Comparison of ENCODE assay signal across 18 cellular contexts in the genomic region with DNA sequence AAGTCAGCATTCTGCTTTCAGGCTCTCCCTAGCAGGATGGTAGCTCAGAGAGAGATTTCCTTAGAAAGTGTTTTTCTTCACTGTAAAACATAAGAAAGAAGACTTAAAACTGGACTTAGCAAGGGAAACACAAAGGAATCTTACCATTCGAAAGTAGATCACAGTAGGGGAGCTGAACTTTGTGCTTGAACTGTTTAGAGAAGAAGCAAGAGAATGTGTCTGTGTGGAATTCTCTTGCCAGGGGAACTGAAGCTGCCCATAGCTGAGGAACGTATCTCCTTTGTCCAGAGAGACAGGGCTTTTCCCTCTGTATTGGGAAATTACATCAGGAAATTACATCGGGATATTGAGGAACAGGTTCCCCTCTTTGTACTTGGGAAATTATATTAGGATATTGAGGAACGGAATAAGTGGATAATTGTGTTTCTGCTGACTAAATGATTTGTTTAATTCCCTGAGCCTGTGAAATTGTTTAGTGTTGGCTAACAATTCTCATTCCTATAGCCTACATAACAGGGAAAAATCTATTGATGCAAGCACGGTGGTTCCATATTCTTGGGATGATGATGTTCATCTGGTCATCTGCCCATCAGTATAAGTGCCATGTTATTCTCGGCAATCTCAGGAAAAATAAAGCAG. TPM values are rescaled to one million over a fixed set of nuclear protein-coding genes. Genes with fewer than 3 reads are reported as not detected.
A peak's percentile ranks its signal among the peaks of the same experiment; 100 is the strongest.
DNase-seq lines count a peak whose midpoint lies in the region; ATAC-seq, FAIRE-seq and TF ChIP-seq lines count a peak whose summit lies in the region.
"Had no signal": no experiment of that assay in that cellular context is flagged by ENCODE, and none has a peak within 500 bp of the region (broad histone marks: within the 10 kb centered on the region; RNA-seq: fewer than 3 reads in every experiment).

No MANE protein-coding gene starts in this region.

- no TSS peak for BruUV-seq in HepG2 (replicated peaks; lab: Mats Ljungman, UMichigan)
- BruUV-seq in MCF 10A (replicated peaks; lab: Mats Ljungman, UMichigan): no TSS peak

- H3K27me3 Mint-ChIP-seq in type B pancreatic cell (no peaks in the 10 kb centered on the region), MCF 10A (ENCODE audit: insufficient read depth, unreplicated experiment) (no peaks in the 10 kb centered on the region)

- no peak overlapping the region for H3K4me3 ChIP-seq in HepG2 (replicated peaks in 1 of 3; ENCODE audit: insufficient read depth in 1 of 3, low read depth in 2 of 3, low read length in 3 of 3)
- no peak overlapping the region for H3K4me3 ChIP-seq in right lobe of liver
- H3K4me3 ChIP-seq in choroid plexus epithelial cell (ENCODE audit: low read depth, low read length): peak overlapping the region; percentile 13
- H3K4me3 ChIP-seq in lower lobe of right lung: no peak overlapping the region
- no peak overlapping the region for H3K4me3 ChIP-seq in effector memory CD4-positive, alpha-beta T cell (ENCODE audit: insufficient read depth, low read depth, low read length, poor library complexity, severe bottlenecking)
- H3K4me3 ChIP-seq: BLaER1 had no signal

- DNase-seq in HepG2 (ENCODE audit: low spot score): peak; percentile 58
- DNase-seq in right lobe of liver: no peak
- DNase-seq in choroid plexus epithelial cell (ENCODE audit: low read depth): peak; percentile 91
- no peak for DNase-seq in lower lobe of right lung
- no peak for DNase-seq in type B pancreatic cell (ENCODE audit: extremely low spot score, unreplicated experiment)
- DNase-seq in effector memory CD4-positive, alpha-beta T cell: no peak
- DNase-seq in H54 (ENCODE audit: insufficient read length, low spot score): no peak
- no peak for DNase-seq in MCF 10A (ENCODE audit: unreplicated experiment)
- DNase-seq: DMS 273 treated with DMSO at 0.1 percent for 48 hours, HCEC 1CT, MM.1S, NCI-H1105, NCI-H1694 treated with DMSO at 0.1 percent for 48 hours, NCI-H446, NCI-H774 had no signal

- H3K27ac ChIP-seq in HepG2 (ENCODE audit: extremely low read length, insufficient read depth, low read length) (no peak overlapping the region), right lobe of liver (no peak overlapping the region), lower lobe of right lung (peak overlapping the region; percentile 11)
- no peak overlapping the region for H3K27ac ChIP-seq in effector memory CD4-positive, alpha-beta T cell (ENCODE audit: insufficient read depth, low read length, poor library complexity, severe bottlenecking)
- H3K27ac ChIP-seq: 22Rv1, BLaER1 had no signal

- WGBS in HepG2 (ENCODE audit: low lambda C conversion rate): 25% methylated on average over 6 of the region's 6 CpGs
- WGBS in right lobe of liver (ENCODE audit: insufficient coverage, low coverage, low lambda C conversion rate, missing lambda C conversion rate): 67% methylated on average over 4 of the region's 6 CpGs

- CTCF ChIA-PET in HepG2 (lab: Yijun Ruan, JAX; ENCODE audit: low intra/inter-chr PET ratio, low total read pairs): no interaction called here
- CTCF ChIA-PET in MCF 10A (lab: Yijun Ruan, JAX): interaction anchor here (0.5 to 1.2 kb wide), 3 partner anchors 16 to 41 kb away, joined by 3 to 6 read pairs (median 3); partner anchors contain the start of gene SRD5A3

- H3K36me3 Mint-ChIP-seq in type B pancreatic cell: peaks cover 5% of the 10 kb centered on the region
- peaks cover 18% of the 10 kb centered on the region for H3K36me3 Mint-ChIP-seq in MCF 10A (ENCODE audit: insufficient read depth, unreplicated experiment)

- H3K9me3 ChIP-seq in HepG2 (ENCODE audit: low read length): no peaks in the 10 kb centered on the region
- H3K9me3 ChIP-seq in right lobe of liver: no peaks in the 10 kb centered on the region
- no peaks in the 10 kb centered on the region for H3K9me3 ChIP-seq in lower lobe of right lung
- no peaks in the 10 kb centered on the region for H3K9me3 ChIP-seq in effector memory CD4-positive, alpha-beta T cell (ENCODE audit: control insufficient read depth, low read length)
- H3K9me3 ChIP-seq: BLaER1 had no signal

- no peak for TF ChIP-seq RAD21 in HepG2 (CRISPR knock-in tag; IDR thresholded peaks at IDR 0.05)

- no peaks in the 10 kb centered on the region for H3K79me2 ChIP-seq in HepG2 (ENCODE audit: insufficient read depth, low read length)

- no peaks in the 10 kb centered on the region for H3K27me3 ChIP-seq in HepG2 (ENCODE audit: control insufficient read depth in 1 of 2, insufficient read depth in 2 of 2, low read length in 2 of 2)
- no peaks in the 10 kb centered on the region for H3K27me3 ChIP-seq in right lobe of liver
- H3K27me3 ChIP-seq in lower lobe of right lung (ENCODE audit: low read depth): no peaks in the 10 kb centered on the region
- H3K27me3 ChIP-seq in effector memory CD4-positive, alpha-beta T cell (replicated peaks; ENCODE audit: control insufficient read depth, insufficient read depth, low read length, poor library complexity, severe bottlenecking): no peaks in the 10 kb centered on the region
- H3K27me3 ChIP-seq: BLaER1 had no signal

- H3K4me3 Mint-ChIP-seq in type B pancreatic cell: no peak overlapping the region
- no peak overlapping the region for H3K4me3 Mint-ChIP-seq in MCF 10A (ENCODE audit: unreplicated experiment)

- H3K4me1 Mint-ChIP-seq in type B pancreatic cell (ENCODE audit: unreplicated experiment): no peaks in the 10 kb centered on the region
- H3K4me1 Mint-ChIP-seq in MCF 10A (ENCODE audit: insufficient read depth, unreplicated experiment): no peaks in the 10 kb centered on the region

- ATAC-seq in HepG2 (peak; percentile 95), right lobe of liver (no peak), lower lobe of right lung (no peak)

- H3K4me1 ChIP-seq in HepG2 (ENCODE audit: insufficient read depth, low read length): peaks cover 17% of the 10 kb centered on the region
- no peaks in the 10 kb centered on the region for H3K4me1 ChIP-seq in right lobe of liver
- no peaks in the 10 kb centered on the region for H3K4me1 ChIP-seq in lower lobe of right lung
- no peaks in the 10 kb centered on the region for H3K4me1 ChIP-seq in effector memory CD4-positive, alpha-beta T cell (ENCODE audit: control insufficient read depth, insufficient read depth, low read length, poor library complexity, severe bottlenecking)

- TF ChIP-seq EP300 in HepG2 (IDR thresholded peaks at IDR 0.05; ENCODE audit: low read depth in 2 of 2, low read length in 2 of 2): no peak
- no peak for TF ChIP-seq EP300 in HepG2 (CRISPR knock-in tag; IDR thresholded peaks at IDR 0.05; ENCODE audit: borderline replicate concordance)

- no peaks in the 10 kb centered on the region for H3K36me3 ChIP-seq in HepG2 (replicated peaks in 1 of 2; ENCODE audit: control insufficient read depth in 1 of 2, insufficient read depth in 2 of 2, low read length in 2 of 2)
- no peaks in the 10 kb centered on the region for H3K36me3 ChIP-seq in right lobe of liver
- H3K36me3 ChIP-seq in lower lobe of right lung: peaks cover 17% of the 10 kb centered on the region
- no peaks in the 10 kb centered on the region for H3K36me3 ChIP-seq in effector memory CD4-positive, alpha-beta T cell (ENCODE audit: control insufficient read depth, insufficient read depth, low read length)

- FAIRE-seq in HepG2 (lab: Jason Lieb, UNC) (peak; percentile 78), H54 (lab: Jason Lieb, UNC) (no peak)
- FAIRE-seq: HTR-8/SVneo had no signal

- H3K9ac ChIP-seq in HepG2 (ENCODE audit: insufficient read depth, low read depth, low read length): no peak overlapping the region
- H3K9ac ChIP-seq: BLaER1 had no signal

- intact Hi-C loops in HepG2 (cut with micrococcal nuclease; ENCODE audit: unreplicated experiment): no loop called here
- intact Hi-C loops in right lobe of liver (cut with DNase I): no loop called here
- intact Hi-C loops in lower lobe of right lung (cut with DNase I): no loop called here
- intact Hi-C loops in MCF 10A (cut with micrococcal nuclease): no loop called here

- POLR2A ChIA-PET in HepG2 (lab: Yijun Ruan, JAX) (interaction anchor here (0.9 to 1.2 kb wide), 3 partner anchors 20 to 31 kb away, joined by 3 to 5 read pairs (median 5); partner anchors contain the start of gene TMEM165), MCF 10A (lab: Yijun Ruan, JAX) (interaction anchor here (2.4 kb wide), 1 partner anchor 8 kb away, joined by 12 read pairs; no protein-coding TSS in a partner anchor)

- in situ Hi-C loops in HepG2 (cut with HindIII; ENCODE audit: extremely low pct_ligation_motif_present, low pct_unique_long_range_greater_than_20kb): no loop called here

- TF ChIP-seq POLR2A in HepG2 (IDR thresholded peaks at IDR 0.05; ENCODE audit: insufficient read depth in 1 of 2, low read depth in 2 of 2, low read length in 2 of 2): no peak
- TF ChIP-seq POLR2A in right lobe of liver (IDR thresholded peaks at IDR 0.05): no peak
- TF ChIP-seq POLR2A in H54 (IDR thresholded peaks at IDR 0.05; ENCODE audit: low read depth, low read length): no peak

- H3K4me2 ChIP-seq in HepG2 (ENCODE audit: low read depth, low read length): 0 out of 2 replicates have a peak overlapping the region, but pooled peaks have one; percentile 6
- H3K4me2 ChIP-seq: BLaER1 had no signal

- TF ChIP-seq CTCF in HepG2 (CRISPR knock-in tag; IDR thresholded peaks at IDR 0.05) (no peak), right lobe of liver (IDR thresholded peaks at IDR 0.05) (no peak), choroid plexus epithelial cell (conservative IDR thresholded peaks at IDR 0.05; ENCODE audit: low read depth, low read length) (no peak), lower lobe of right lung (IDR thresholded peaks at IDR 0.05) (no peak), type B pancreatic cell (conservative IDR thresholded peaks at IDR 0.05) (no peak), MCF 10A (IDR thresholded peaks at IDR 0.05; ENCODE audit: unreplicated experiment) (no peak)

- H3K27ac Mint-ChIP-seq in type B pancreatic cell (peak overlapping the region; percentile 10), MCF 10A (ENCODE audit: low read depth, unreplicated experiment) (no peak overlapping the region)

- H3K9me3 Mint-ChIP-seq in type B pancreatic cell (no peaks in the 10 kb centered on the region), MCF 10A (ENCODE audit: unreplicated experiment) (no peaks in the 10 kb centered on the region)

- H2AFZ ChIP-seq in HepG2 (ENCODE audit: low read length): peak overlapping the region; percentile 6

- H4K20me1 ChIP-seq in HepG2 (ENCODE audit: insufficient read depth, low read length): no peaks in the 10 kb centered on the region
- H4K20me1 ChIP-seq: BLaER1 had no signal

RNA-seq across cellular contexts. Expression of gene SRD5A3, which starts 21.2 kb away (rescaled TPM):
- total RNA-seq in HepG2 (2016; rRNA removed; fragmentation: Illumina TruSeq; extraction: Trizol) (12.8 and 18.4 TPM in 2 replicates), right lobe of liver (10 to 100 TPM in 3 of 6 experiments, 1 to 10 TPM in 3; 7.7 to 13.9 (median 9.9) TPM), lower lobe of right lung (21.1 TPM), type B pancreatic cell (ENCODE audit: low replicate concordance) (19.8 and 25.7 TPM in 2 replicates), MCF 10A (2022) (18.9 and 26.1 TPM in 2 replicates)
- 10.3 and 14.8 TPM in 2 replicates for total RNA-seq in HepG2 (2016; cell fraction: cytosol; rRNA removed; fragmentation: Illumina TruSeq; extraction: Trizol; ENCODE audit: low read depth)
- 12.5 and 16.5 TPM in 2 replicates for total RNA-seq in HepG2 (2016; cell fraction: insoluble cytoplasmic fraction; rRNA removed; fragmentation: Illumina TruSeq; extraction: Trizol)
- total RNA-seq in HepG2 (2016; cell fraction: membrane; rRNA removed; fragmentation: Illumina TruSeq; extraction: Trizol): 22.0 and 24.7 TPM in 2 replicates
- total RNA-seq in HepG2 (2016; cell fraction: nucleus; rRNA removed; fragmentation: Illumina TruSeq; extraction: Trizol): 12.7 and 14.2 TPM in 2 replicates
- 7.4 and 12.4 TPM in 2 replicates for polyA plus RNA-seq in HepG2 (2011; rRNA removed)
- 5.5 and 8.9 TPM in 2 replicates for polyA plus RNA-seq in HepG2 (2011; cell fraction: cytosol; rRNA removed)
- 0.87 and 1.7 TPM in 2 replicates for polyA plus RNA-seq in HepG2 (2011; cell fraction: nucleus; rRNA removed)
- 8.3 and 13.3 TPM in 2 replicates for polyA plus RNA-seq in HepG2 (2012)
- 30.1 and 32.4 TPM in 2 replicates for polyA plus RNA-seq in HepG2 (2016; cell fraction: cytosol; fragmentation: Illumina TruSeq; extraction: Trizol; ENCODE audit: low read depth)
- 17.4 and 17.6 TPM in 2 replicates for polyA plus RNA-seq in HepG2 (2016; cell fraction: insoluble cytoplasmic fraction; fragmentation: Illumina TruSeq; extraction: Trizol; ENCODE audit: low read depth)
- polyA plus RNA-seq in HepG2 (2016; cell fraction: membrane; fragmentation: Illumina TruSeq; extraction: Trizol; ENCODE audit: low read depth): 26.9 and 30.1 TPM in 2 replicates
- 26.6 and 27.3 TPM in 2 replicates for polyA plus RNA-seq in HepG2 (2016; cell fraction: nucleus; fragmentation: Illumina TruSeq; extraction: Trizol; ENCODE audit: insufficient read depth, low read depth)
- 14.9 and 24.8 TPM in 2 replicates for polyA minus RNA-seq in HepG2 (2011; rRNA and poly(A)+ RNA removed; ENCODE audit: low replicate concordance)
- 4.6 and 5.1 TPM in 2 replicates for polyA minus RNA-seq in HepG2 (2011; cell fraction: cytosol; rRNA and poly(A)+ RNA removed)
- polyA minus RNA-seq in HepG2 (2011; cell fraction: nucleus; rRNA and poly(A)+ RNA removed): 1.3 and 2.1 TPM in 2 replicates

RNA-seq across cellular contexts. Expression of gene TMEM165, which starts 28.6 kb away (rescaled TPM):
- total RNA-seq in HepG2 (2016; rRNA removed; fragmentation: Illumina TruSeq; extraction: Trizol) (32.0 and 54.6 TPM in 2 replicates), right lobe of liver (10 to 100 TPM; 13.3 to 53.0 (median 23.0) TPM), lower lobe of right lung (140 TPM), type B pancreatic cell (ENCODE audit: low replicate concordance) (69.2 and 96.0 TPM in 2 replicates), MCF 10A (2022) (110 and 119 TPM in 2 replicates)
- 49.0 and 49.6 TPM in 2 replicates for total RNA-seq in HepG2 (2016; cell fraction: cytosol; rRNA removed; fragmentation: Illumina TruSeq; extraction: Trizol; ENCODE audit: low read depth)
- total RNA-seq in HepG2 (2016; cell fraction: insoluble cytoplasmic fraction; rRNA removed; fragmentation: Illumina TruSeq; extraction: Trizol): 31.3 and 54.4 TPM in 2 replicates
- 41.0 and 41.4 TPM in 2 replicates for total RNA-seq in HepG2 (2016; cell fraction: membrane; rRNA removed; fragmentation: Illumina TruSeq; extraction: Trizol)
- 69.6 and 76.4 TPM in 2 replicates for total RNA-seq in HepG2 (2016; cell fraction: nucleus; rRNA removed; fragmentation: Illumina TruSeq; extraction: Trizol)
- polyA plus RNA-seq in HepG2 (2011; rRNA removed): 82.0 and 103 TPM in 2 replicates
- polyA plus RNA-seq in HepG2 (2011; cell fraction: cytosol; rRNA removed): 36.3 and 40.4 TPM in 2 replicates
- 57.5 and 61.2 TPM in 2 replicates for polyA plus RNA-seq in HepG2 (2011; cell fraction: nucleus; rRNA removed)
- polyA plus RNA-seq in HepG2 (2012): 27.9 and 35.8 TPM in 2 replicates
- 17.4 and 21.2 TPM in 2 replicates for polyA plus RNA-seq in HepG2 (2016; cell fraction: cytosol; fragmentation: Illumina TruSeq; extraction: Trizol; ENCODE audit: low read depth)
- 36.0 and 38.8 TPM in 2 replicates for polyA plus RNA-seq in HepG2 (2016; cell fraction: insoluble cytoplasmic fraction; fragmentation: Illumina TruSeq; extraction: Trizol; ENCODE audit: low read depth)
- 27.2 and 31.4 TPM in 2 replicates for polyA plus RNA-seq in HepG2 (2016; cell fraction: membrane; fragmentation: Illumina TruSeq; extraction: Trizol; ENCODE audit: low read depth)
- 108 and 117 TPM in 2 replicates for polyA plus RNA-seq in HepG2 (2016; cell fraction: nucleus; fragmentation: Illumina TruSeq; extraction: Trizol; ENCODE audit: insufficient read depth, low read depth)
- 170 and 281 TPM in 2 replicates for polyA minus RNA-seq in HepG2 (2011; rRNA and poly(A)+ RNA removed; ENCODE audit: low replicate concordance)
- 36.6 and 41.3 TPM in 2 replicates for polyA minus RNA-seq in HepG2 (2011; cell fraction: cytosol; rRNA and poly(A)+ RNA removed)
- polyA minus RNA-seq in HepG2 (2011; cell fraction: nucleus; rRNA and poly(A)+ RNA removed): 125 and 131 TPM in 2 replicates

Comparison
In these comparisons a context has a peak if more than half of its experiments do, and no peak if none do; other contexts are left out.
1. DNase-seq: peak in HepG2 (single experiment) and choroid plexus epithelial cell (single experiment); none in right lobe of liver (0 of 3), lower lobe of right lung (single experiment), type B pancreatic cell (single experiment), effector memory CD4-positive, alpha-beta T cell (0 of 3), H54 (single experiment) and MCF 10A (single experiment).